ENCODE assay signal across 33 cellular contexts in genomic region chr7:44897299-44897698, GRCh38. TPM values are rescaled to one million over a fixed set of nuclear protein-coding genes. Genes with fewer than 3 reads are reported as not detected.
A peak's percentile ranks its signal among the peaks of the same experiment; 100 is the strongest.
DNase-seq lines count a peak whose midpoint lies in the region; ATAC-seq and TF ChIP-seq lines count a peak whose summit lies in the region.
"Had no signal": no experiment of that assay in that cellular context is flagged by ENCODE, and none has a peak within 500 bp of the region (broad histone marks: within the 10 kb centered on the region; RNA-seq: fewer than 3 reads in every experiment).

No MANE protein-coding gene starts in this region.

- WGBS in ovary, 3 donors, result 74 to 86% (median 80%) methylated on average over 1 of the region's 1 CpG

- intact Hi-C loops in ovary (cut with DNase I), result no loop called here

- POLR2A ChIA-PET in activated CD8-positive, alpha-beta T cell treated with anti-CD3 and anti-CD28 coated beads, Interleukin-2, amount 10 ng/mL, durations not matched to agents 7 days and 5 days (lab: Charles Lee), result interaction anchor here (2.7 kb wide), 1 partner anchor 12 kb away, joined by 16 read pairs; the partner anchor contains the start of gene PURB

- H3K27me3 ChIP-seq in ovary, result no peaks in the 10 kb centered on the region
- no peaks in the 10 kb centered on the region for H3K27me3 ChIP-seq in effector memory CD4-positive, alpha-beta T cell (replicated peaks; ENCODE audit: control insufficient read depth, insufficient read depth, low read length, poor library complexity, severe bottlenecking)
- H3K27me3 ChIP-seq: ascending aorta, cardiac muscle cell, colonic mucosa, pancreas, suprapubic skin, upper lobe of right lung had no signal

- ATAC-seq in activated CD8-positive, alpha-beta T cell treated with anti-CD3 and anti-CD28 coated beads, Interleukin-2, amount 10 ng/mL, durations not matched to agents 7 days and 5 days, result peak; percentile 34
- ATAC-seq: pancreas; stimulated activated memory B cell treated with anti-CD40 and anti-IgM and Interleukin-4, amounts not matched to agents 10 μg/mL and 1 μg/mL and 100 μg/mL, for 72 hours; upper lobe of right lung had no signal

- peaks cover 9% of the 10 kb centered on the region for H3K4me1 Mint-ChIP-seq in T-helper 1 cell treated with Interleukin-12 subunit alpha and Interleukin-12 subunit beta and Interleukin-4 antibody, amounts not matched to agents 30 μg/mL and 1 μg/mL, for 36 hours (ENCODE audit: low read depth)
- H3K4me1 Mint-ChIP-seq in activated CD8-positive, alpha-beta T cell treated with anti-CD3 and anti-CD28 coated beads, Interleukin-2, amount 10 ng/mL, durations not matched to agents 7 days and 5 days (ENCODE audit: low read depth), result peaks cover 10% of the 10 kb centered on the region

- CTCF ChIA-PET in activated CD8-positive, alpha-beta T cell treated with anti-CD3 and anti-CD28 coated beads, Interleukin-2, amount 10 ng/mL, durations not matched to agents 7 days and 5 days (lab: Charles Lee), result no interaction called here

- no peak for TF ChIP-seq EP300 in ovary (IDR thresholded peaks at IDR 0.05)

- no peaks in the 10 kb centered on the region for H3K27me3 Mint-ChIP-seq in T-helper 1 cell treated with Interleukin-12 subunit alpha and Interleukin-12 subunit beta and Interleukin-4 antibody, amounts not matched to agents 30 μg/mL and 1 μg/mL, for 36 hours (ENCODE audit: low read depth)
- H3K27me3 Mint-ChIP-seq in activated CD8-positive, alpha-beta T cell treated with anti-CD3 and anti-CD28 coated beads, Interleukin-2, amount 10 ng/mL, durations not matched to agents 7 days and 5 days (ENCODE audit: low read depth), result no peaks in the 10 kb centered on the region
- H3K27me3 Mint-ChIP-seq: activated CD4-positive, alpha-beta T cell treated with anti-CD3 and anti-CD28 coated beads, Interleukin-2, amount 10 ng/mL, durations not matched to agents 24 days and 14 days; CD4-positive, alpha-beta T cell had no signal

- H3K27ac ChIP-seq in ovary, result no peak overlapping the region
- H3K27ac ChIP-seq in effector memory CD4-positive, alpha-beta T cell (ENCODE audit: insufficient read depth, low read length, poor library complexity, severe bottlenecking), result no peak overlapping the region
- H3K27ac ChIP-seq: ascending aorta, cardiac muscle cell, colonic mucosa, epithelial cell of prostate, KMS-11, pancreas, skin epidermis, suprapubic skin, upper lobe of right lung, WERI-Rb-1 had no signal

- no peaks in the 10 kb centered on the region for H3K36me3 Mint-ChIP-seq in T-helper 1 cell treated with Interleukin-12 subunit alpha and Interleukin-12 subunit beta and Interleukin-4 antibody, amounts not matched to agents 30 μg/mL and 1 μg/mL, for 36 hours (ENCODE audit: low read depth)
- H3K36me3 Mint-ChIP-seq in activated CD8-positive, alpha-beta T cell treated with anti-CD3 and anti-CD28 coated beads, Interleukin-2, amount 10 ng/mL, durations not matched to agents 7 days and 5 days (ENCODE audit: low read depth), result no peaks in the 10 kb centered on the region
- H3K36me3 Mint-ChIP-seq: activated naive CD4-positive, alpha-beta T cell treated with anti-CD3 and anti-CD28 coated beads, Interleukin-2, amount 50 U/mL, for 72 hours; stimulated activated memory B cell treated with anti-CD40 and anti-IgM and Interleukin-4, amounts not matched to agents 10 μg/mL and 1 μg/mL and 100 μg/mL, for 72 hours had no signal

- H3K9me3 Mint-ChIP-seq in T-helper 1 cell treated with Interleukin-12 subunit alpha and Interleukin-12 subunit beta and Interleukin-4 antibody, amounts not matched to agents 30 μg/mL and 1 μg/mL, for 36 hours, result no peaks in the 10 kb centered on the region
- no peaks in the 10 kb centered on the region for H3K9me3 Mint-ChIP-seq in activated CD8-positive, alpha-beta T cell treated with anti-CD3 and anti-CD28 coated beads, Interleukin-2, amount 10 ng/mL, durations not matched to agents 7 days and 5 days (ENCODE audit: insufficient read depth)
- H3K9me3 Mint-ChIP-seq: activated CD4-positive, alpha-beta T cell treated with anti-CD3 and anti-CD28 coated beads, Interleukin-2, amount 10 ng/mL, durations not matched to agents 24 days and 14 days; activated naive CD4-positive, alpha-beta T cell treated with anti-CD3 and anti-CD28 coated beads, Interleukin-2, amount 50 U/mL, for 72 hours; CD4-positive, alpha-beta T cell; neural crest cell; stimulated activated memory B cell treated with anti-CD40 and anti-IgM and Interleukin-4, amounts not matched to agents 10 μg/mL and 1 μg/mL and 100 μg/mL, for 72 hours had no signal

- no peak for TF ChIP-seq POLR2A in ovary (IDR thresholded peaks at IDR 0.05)

- H3K4me1 ChIP-seq in ovary (ENCODE audit: insufficient read depth), result no peaks in the 10 kb centered on the region
- H3K4me1 ChIP-seq in effector memory CD4-positive, alpha-beta T cell (ENCODE audit: control insufficient read depth, insufficient read depth, low read length, poor library complexity, severe bottlenecking), result no peaks in the 10 kb centered on the region
- H3K4me1 ChIP-seq: ascending aorta, colonic mucosa, upper lobe of right lung had no signal

- H3K9me3 ChIP-seq in ovary, result no peaks in the 10 kb centered on the region
- H3K9me3 ChIP-seq in effector memory CD4-positive, alpha-beta T cell (ENCODE audit: control insufficient read depth, low read length), result no peaks in the 10 kb centered on the region
- H3K9me3 ChIP-seq: ascending aorta, colonic mucosa, pancreas, suprapubic skin, upper lobe of right lung had no signal

- H3K4me3 Mint-ChIP-seq in T-helper 1 cell treated with Interleukin-12 subunit alpha and Interleukin-12 subunit beta and Interleukin-4 antibody, amounts not matched to agents 30 μg/mL and 1 μg/mL, for 36 hours, result no peak overlapping the region
- no peak overlapping the region for H3K4me3 Mint-ChIP-seq in activated CD8-positive, alpha-beta T cell treated with anti-CD3 and anti-CD28 coated beads, Interleukin-2, amount 10 ng/mL, durations not matched to agents 7 days and 5 days
- H3K4me3 Mint-ChIP-seq: activated CD4-positive, alpha-beta T cell treated with anti-CD3 and anti-CD28 coated beads, Interleukin-2, amount 10 ng/mL, durations not matched to agents 24 days and 14 days; CD4-positive, alpha-beta T cell; neural crest cell; stimulated activated memory B cell treated with anti-CD40 and anti-IgM and Interleukin-4, amounts not matched to agents 10 μg/mL and 1 μg/mL and 100 μg/mL, for 72 hours had no signal

- DNase-seq in T-helper 1 cell (no peak), ELR (ENCODE audit: low read depth) (peak; percentile 43), myocyte (ENCODE audit: low read depth) (peak; percentile 48), LoVo (ENCODE audit: low spot score) (no peak), ovary (no peak)
- no peak for DNase-seq in activated CD8-positive, alpha-beta T cell treated with anti-CD3 and anti-CD28 coated beads, Interleukin-2, amount 10 ng/mL, durations not matched to agents 7 days and 5 days
- no peak for DNase-seq in effector memory CD4-positive, alpha-beta T cell
- DNase-seq: activated CD4-positive, alpha-beta T cell treated with anti-CD3 and anti-CD28 coated beads, Interleukin-2, amount 10 ng/mL, durations not matched to agents 24 days and 14 days; CD4-positive, alpha-beta T cell; colonic mucosa; DND-41; effector CD8-positive, alpha-beta T cell; H7; hippocampal formation; mammary epithelial cell; NCI-H146; NCI-H226; pancreas; retina; SHP77 treated with DMSO at 0.1 percent for 48 hours; SW 1271; upper lobe of right lung; WERI-Rb-1 had no signal

- peak overlapping the region; percentile 63 for H3K27ac Mint-ChIP-seq in T-helper 1 cell treated with Interleukin-12 subunit alpha and Interleukin-12 subunit beta and Interleukin-4 antibody, amounts not matched to agents 30 μg/mL and 1 μg/mL, for 36 hours
- H3K27ac Mint-ChIP-seq in activated CD8-positive, alpha-beta T cell treated with anti-CD3 and anti-CD28 coated beads, Interleukin-2, amount 10 ng/mL, durations not matched to agents 7 days and 5 days, result no peak overlapping the region
- H3K27ac Mint-ChIP-seq: activated CD4-positive, alpha-beta T cell treated with anti-CD3 and anti-CD28 coated beads, Interleukin-2, amount 10 ng/mL, durations not matched to agents 24 days and 14 days; CD4-positive, alpha-beta T cell; stimulated activated memory B cell treated with anti-CD40 and anti-IgM and Interleukin-4, amounts not matched to agents 10 μg/mL and 1 μg/mL and 100 μg/mL, for 72 hours had no signal

- no peak overlapping the region for H3K4me3 ChIP-seq in ovary
- no peak overlapping the region for H3K4me3 ChIP-seq in effector memory CD4-positive, alpha-beta T cell (ENCODE audit: insufficient read depth, low read depth, low read length, poor library complexity, severe bottlenecking)
- H3K4me3 ChIP-seq: ascending aorta, cardiac muscle cell, colonic mucosa, pancreas, skin epidermis, suprapubic skin, upper lobe of right lung had no signal

- no peaks in the 10 kb centered on the region for H3K36me3 ChIP-seq in ovary
- H3K36me3 ChIP-seq in effector memory CD4-positive, alpha-beta T cell (ENCODE audit: control insufficient read depth, insufficient read depth, low read length), result no peaks in the 10 kb centered on the region
- H3K36me3 ChIP-seq: ascending aorta, cardiac muscle cell, colonic mucosa, pancreas, suprapubic skin, upper lobe of right lung, WERI-Rb-1 had no signal

- TF ChIP-seq CTCF in ovary (IDR thresholded peaks at IDR 0.05), result no peak

RNA-seq across cellular contexts. Expression of gene PURB, which starts 12.0 kb away (rescaled TPM):
- total RNA-seq in activated CD8-positive, alpha-beta T cell treated with anti-CD3 and anti-CD28 coated beads, Interleukin-2, amount 10 ng/mL, durations not matched to agents 7 days and 5 days, result 10 to 100 TPM; 26.8 to 28.0 TPM
- 66.2 and 101 TPM in 2 replicates for total RNA-seq in myocyte
- polyA plus RNA-seq in myocyte (2012), result 30.7 TPM
- 10 to 100 TPM; 17.6 to 27.3 (median 25.6) TPM for total RNA-seq in ovary
- 10 to 100 TPM in 1 of 2 donors, 1 to 10 TPM in 1; 9.6 to 19.5 TPM for polyA plus RNA-seq in ovary

RNA-seq across cellular contexts. Expression of gene H2AZ2, which starts 49.4 kb away (rescaled TPM):
- total RNA-seq in activated CD8-positive, alpha-beta T cell treated with anti-CD3 and anti-CD28 coated beads, Interleukin-2, amount 10 ng/mL, durations not matched to agents 7 days and 5 days, result 100 to 1,000 TPM; 435 to 439 TPM
- 232 and 296 TPM in 2 replicates for total RNA-seq in myocyte
- 163 TPM for polyA plus RNA-seq in myocyte (2012)
- total RNA-seq in ovary, result 100 to 1,000 TPM in 5 of 7 donors, 10 to 100 TPM in 2; 70.7 to 154 (median 123) TPM
- 100 to 1,000 TPM in 1 of 2 donors, 10 to 100 TPM in 1; 79.0 to 119 TPM for polyA plus RNA-seq in ovary

Comparison
In these comparisons a context has a peak if more than half of its experiments do, and no peak if none do; other contexts are left out.
1. DNase-seq: peak in ELR (single experiment) and myocyte (single experiment); none in T-helper 1 cell (0 of 5), activated CD8-positive, alpha-beta T cell treated with anti-CD3 and anti-CD28 coated beads, Interleukin-2, amount 10 ng/mL, durations not matched to agents 7 days and 5 days (single experiment), LoVo (single experiment), ovary (0 of 5) and effector memory CD4-positive, alpha-beta T cell (0 of 3).